18 cellular contexts compared by ENCODE assay signal in the genomic region with DNA sequence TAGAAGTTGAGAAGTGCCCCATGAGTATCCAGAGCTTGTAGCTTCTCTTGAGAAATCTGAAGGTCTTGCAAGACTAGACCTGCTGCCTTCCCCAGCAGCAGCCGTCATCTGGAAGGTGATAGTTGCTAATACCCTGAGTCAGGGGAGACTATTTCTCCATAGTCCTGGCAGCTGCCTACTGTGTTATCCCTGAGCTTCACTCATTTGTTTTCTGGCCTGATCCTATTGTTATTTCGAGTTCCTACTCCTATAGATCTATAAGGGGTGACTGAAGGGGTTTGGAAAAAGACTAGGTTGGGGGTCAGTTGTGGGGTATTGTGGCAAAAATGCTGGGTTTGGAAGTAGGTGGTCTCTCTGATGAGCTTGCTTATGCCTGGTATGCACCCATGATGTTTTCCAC.
"Had no signal": no experiment of that assay in that cellular context is flagged by ENCODE, and none has a peak within 500 bp of the region (broad histone marks: within the 10 kb centered on the region; RNA-seq: fewer than 3 reads in every experiment).

No MANE protein-coding gene starts in this region.

- H3K27me3 ChIP-seq: ascending aorta, esophagus muscularis mucosa, heart right ventricle, tibial artery had no signal

- DNase-seq: activated CD4-positive, CD25-positive, alpha-beta regulatory T cell treated with anti-CD3 and anti-CD28 coated beads, Interleukin-2, amount 50 U/mL, for 72 hours; activated gamma-delta T cell; cerebellar nuclear complex; effector CD4-positive, alpha-beta T cell; heart right ventricle; kidney; midbrain; nucleus accumbens; posterior cingulate gyrus; stimulated activated CD4-positive, alpha-beta T cell treated with anti-CD3 and anti-CD28 coated beads, Interleukin-12 subunit alpha, Interleukin-12 subunit beta, amount 100 ng/mL, for 4 hours; stimulated activated CD4-positive, alpha-beta T cell treated with anti-CD3 and anti-CD28 coated beads, Interleukin-1b, Interleukin-23, amount 100 ng/mL, for 48 hours; stimulated activated CD8-positive, alpha-beta memory T cell treated with anti-CD3 and anti-CD28 coated beads, Interleukin-4, amount 100 ng/mL, for 48 hours; stimulated activated naive CD4-positive, alpha-beta T cell; tibial artery had no signal

- H3K27ac ChIP-seq: ascending aorta, esophagus muscularis mucosa, heart right ventricle, tibial artery had no signal

- ATAC-seq: heart right ventricle, left lobe of liver had no signal

- H3K4me3 ChIP-seq: ascending aorta, esophagus muscularis mucosa, heart right ventricle, lung, tibial artery had no signal

- H3K9me3 ChIP-seq: ascending aorta, esophagus muscularis mucosa, heart right ventricle, tibial artery had no signal

- H3K36me3 ChIP-seq: ascending aorta, esophagus muscularis mucosa, heart right ventricle, tibial artery had no signal

- H3K4me1 ChIP-seq: ascending aorta, esophagus muscularis mucosa, heart right ventricle, tibial artery had no signal
